Comparison of ENCODE assay signal across 7 cellular contexts in genomic region chr5:132436936-132437335, GRCh38. TPM values are rescaled to one million over a fixed set of nuclear protein-coding genes. Genes with fewer than 3 reads are reported as not detected.
DNase-seq lines count a peak whose midpoint lies in the region; ATAC-seq and TF ChIP-seq lines count a peak whose summit lies in the region.

No MANE protein-coding gene starts in this region.

- H3K27me3 Mint-ChIP-seq in immature natural killer cell (ENCODE audit: low read depth in 3 of 3), result peaks cover 0 to 7% (median 2%) of the 10 kb centered on the region in 3 donors

- H3K4me3 ChIP-seq in Peyer's patch (no peak overlapping the region), PC-9 (no peak overlapping the region)

- H3K4me3 Mint-ChIP-seq in immature natural killer cell, result peak overlapping the region; percentile 54 to 77 (median 66)
- peak overlapping the region; percentile 58 for H3K4me3 Mint-ChIP-seq in stimulated activated effector memory CD8-positive, alpha-beta T cell treated with anti-CD3 and anti-CD28 coated beads, Interleukin-12 subunit alpha, Interleukin-12 subunit beta, amount 100 ng/mL, for 72 hours

- no peak for TF ChIP-seq CTCF in Peyer's patch (IDR thresholded peaks at IDR 0.05)
- no peak for TF ChIP-seq CTCF in PC-9 (conservative IDR thresholded peaks at IDR 0.05)

- H3F3A ChIP-seq in PC-9 (ENCODE audit: insufficient read depth, low read depth), result no peaks in the 10 kb centered on the region

- H3K9me2 ChIP-seq in PC-9 (ENCODE audit: insufficient read depth), result no peaks in the 10 kb centered on the region

- ATAC-seq in GM21528 (IDR thresholded peaks at IDR 0.05; ENCODE audit: low FRiP score, unreplicated experiment), result peak; percentile 11
- peak; percentile 19 for ATAC-seq in stimulated activated effector memory CD8-positive, alpha-beta T cell treated with anti-CD3 and anti-CD28 coated beads, Interleukin-12 subunit alpha, Interleukin-12 subunit beta, amount 100 ng/mL, for 72 hours
- ATAC-seq in GM21526 (IDR thresholded peaks at IDR 0.05; ENCODE audit: low FRiP score, unreplicated experiment), result no peak

- intact Hi-C loops in PC-9 (cut with micrococcal nuclease; ENCODE audit: unreplicated experiment), result no loop called here

- H3K9me3 Mint-ChIP-seq in immature natural killer cell, result no peaks in the 10 kb centered on the region
- no peaks in the 10 kb centered on the region for H3K9me3 Mint-ChIP-seq in stimulated activated effector memory CD8-positive, alpha-beta T cell treated with anti-CD3 and anti-CD28 coated beads, Interleukin-12 subunit alpha, Interleukin-12 subunit beta, amount 100 ng/mL, for 72 hours

- H3K4me1 ChIP-seq in Peyer's patch, result peaks cover 8 to 66% (median 29%) of the 10 kb centered on the region in 4 donors
- H3K4me1 ChIP-seq in PC-9 (replicated peaks; ENCODE audit: insufficient read depth), result no peaks in the 10 kb centered on the region; the same call in 1 of the 2 replicates

- no peak overlapping the region for H3K4me2 ChIP-seq in PC-9

- no peaks in the 10 kb centered on the region; the same call in 1 of the 2 replicates for H4K20me1 ChIP-seq in PC-9 (ENCODE audit: insufficient read depth)

- peaks cover 17 to 23% (median 22%) of the 10 kb centered on the region in 3 donors for H3K36me3 Mint-ChIP-seq in immature natural killer cell
- H3K36me3 Mint-ChIP-seq in stimulated activated effector memory CD8-positive, alpha-beta T cell treated with anti-CD3 and anti-CD28 coated beads, Interleukin-12 subunit alpha, Interleukin-12 subunit beta, amount 100 ng/mL, for 72 hours, result peaks cover 8% of the 10 kb centered on the region

- H3K79me2 ChIP-seq in PC-9 (ENCODE audit: low read depth), result no peaks in the 10 kb centered on the region

- H3K9me3 ChIP-seq in Peyer's patch, result no peaks in the 10 kb centered on the region
- H3K9me3 ChIP-seq in PC-9 (ENCODE audit: insufficient read depth, low read depth), result no peaks in the 10 kb centered on the region

- no peak for DNase-seq in Peyer's patch
- no peak for DNase-seq in immature natural killer cell
- no peak for DNase-seq in stimulated activated effector memory CD8-positive, alpha-beta T cell treated with anti-CD3 and anti-CD28 coated beads, Interleukin-12 subunit alpha, Interleukin-12 subunit beta, amount 100 ng/mL, for 72 hours (ENCODE audit: low spot score in 2 of 2)
- no peak for DNase-seq in PC-9
- DNase-seq in MV-4-11 (lab: John Stamatoyannopoulos, UW), result no peak

- no peak for TF ChIP-seq POLR2A in Peyer's patch (IDR thresholded peaks at IDR 0.05)

- no peaks in the 10 kb centered on the region for H3K36me3 ChIP-seq in Peyer's patch
- no peaks in the 10 kb centered on the region for H3K36me3 ChIP-seq in PC-9 (ENCODE audit: low read depth)

- peak overlapping the region; percentile 88 to 98 (median 95) for H3K27ac Mint-ChIP-seq in immature natural killer cell
- peak overlapping the region; percentile 98 for H3K27ac Mint-ChIP-seq in stimulated activated effector memory CD8-positive, alpha-beta T cell treated with anti-CD3 and anti-CD28 coated beads, Interleukin-12 subunit alpha, Interleukin-12 subunit beta, amount 100 ng/mL, for 72 hours

- H3K27me3 ChIP-seq in Peyer's patch (no peaks in the 10 kb centered on the region), PC-9 (ENCODE audit: insufficient read depth, low read depth) (no peaks in the 10 kb centered on the region)

- POLR2A ChIA-PET in PC-9 (lab: Charles Lee; ENCODE audit: unreplicated experiment), result no interaction called here

- BruUV-seq in PC-9 (replicated peaks; lab: Mats Ljungman, UMichigan), result no TSS peak

- H3K27ac ChIP-seq in Peyer's patch (peak overlapping the region; percentile 58 to 77 (median 70)), PC-9 (no peak overlapping the region)

- CTCF ChIA-PET in PC-9 (lab: Charles Lee), result no interaction called here

- no peak overlapping the region for H2AFZ ChIP-seq in PC-9

- peaks cover 95 to 98% of the 10 kb centered on the region in 2 donors for H3K4me1 Mint-ChIP-seq in immature natural killer cell
- peaks cover 82% of the 10 kb centered on the region for H3K4me1 Mint-ChIP-seq in stimulated activated effector memory CD8-positive, alpha-beta T cell treated with anti-CD3 and anti-CD28 coated beads, Interleukin-12 subunit alpha, Interleukin-12 subunit beta, amount 100 ng/mL, for 72 hours

RNA-seq across cellular contexts. Expression of gene IRF1, which starts 53.6 kb away (rescaled TPM):
- total RNA-seq in Peyer's patch (100 to 1,000 TPM in 3 of 4 donors, 10 to 100 TPM in 1; 92.7 to 152 (median 122) TPM), PC-9 (2021) (27.1 and 38.9 TPM in 2 replicates)
- polyA plus RNA-seq in immature natural killer cell, result 100 to 1,000 TPM; 349 to 460 (median 371) TPM
